1 cellular context compared by ENCODE assay signal in genomic region chr1:70411360-70411844, GRCh38.
TF ChIP-seq lines count a peak whose summit lies in the region.

No MANE protein-coding gene starts in this region.

TF ChIP-seq in HepG2, 621 proteins besides CTCF, POLR2A, EP300 and RAD21 (continued from another document and continues in another):
- TF ChIP-seq CSRNP1 (CRISPR knock-in tag; IDR thresholded peaks at IDR 0.05) (no peak), ZNF407 (CRISPR knock-in tag; IDR thresholded peaks at IDR 0.05; ENCODE audit: not compliant biosample characterization) (peak; percentile 13), DMAP1 (CRISPR knock-in tag; IDR thresholded peaks at IDR 0.05) (0 out of 2 replicates have a peak, but pooled peaks have one; percentile 40), TEF (CRISPR knock-in tag; IDR thresholded peaks at IDR 0.05) (0 out of 2 replicates have a peak, but pooled peaks have one; percentile 12), CBX5 (CRISPR knock-in tag; IDR thresholded peaks at IDR 0.05; ENCODE audit: borderline replicate concordance) (0 out of 2 replicates have a peak, but pooled peaks have one; percentile 1), ZNF460 (CRISPR knock-in tag; IDR thresholded peaks at IDR 0.05; ENCODE audit: borderline replicate concordance) (no peak), TBX2 (CRISPR knock-in tag; IDR thresholded peaks at IDR 0.05; ENCODE audit: borderline replicate concordance) (peak; percentile 18; the same call in 1 of the 2 replicates), MZF1 (CRISPR knock-in tag; IDR thresholded peaks at IDR 0.05; ENCODE audit: borderline replicate concordance) (no peak), RFX1 (IDR thresholded peaks at IDR 0.05) (no peak), ZNF770 (CRISPR knock-in tag; IDR thresholded peaks at IDR 0.05) (no peak), DDIT3 (CRISPR knock-in tag; IDR thresholded peaks at IDR 0.05) (no peak), ZNF17 (CRISPR knock-in tag; IDR thresholded peaks at IDR 0.05) (no peak), ZNF350 (CRISPR knock-in tag; IDR thresholded peaks at IDR 0.05; ENCODE audit: borderline replicate concordance, low read depth) (no peak), ZNF557 (CRISPR knock-in tag; IDR thresholded peaks at IDR 0.05) (peak; percentile 57; the same call in 1 of the 2 replicates), FOXO1 (CRISPR knock-in tag; IDR thresholded peaks at IDR 0.05) (no peak; the same call in 1 of the 2 replicates), ZNF784 (CRISPR knock-in tag; IDR thresholded peaks at IDR 0.05; ENCODE audit: borderline replicate concordance) (no peak), ZNF563 (CRISPR knock-in tag; IDR thresholded peaks at IDR 0.05) (0 out of 2 replicates have a peak, but pooled peaks have one; percentile 11), SIN3A (IDR thresholded peaks at IDR 0.05; ENCODE audit: borderline replicate concordance, low read depth, low read length) (no peak), ZMAT3 (CRISPR knock-in tag; conservative IDR thresholded peaks at IDR 0.05) (no peak; the same call in 1 of the 2 replicates), HNRNPK (IDR thresholded peaks at IDR 0.05; ENCODE audit: low read depth, low read length, poor library complexity, severe bottlenecking) (no peak), ZNF777 (CRISPR knock-in tag; IDR thresholded peaks at IDR 0.05) (peak; percentile 8; the same call in 1 of the 2 replicates), KDM5A (IDR thresholded peaks at IDR 0.05; ENCODE audit: borderline replicate concordance, low read length) (no peak; the same call in 1 of the 2 replicates), ZNF607 (CRISPR knock-in tag; IDR thresholded peaks at IDR 0.05; ENCODE audit: borderline replicate concordance) (0 out of 2 replicates have a peak, but pooled peaks have one; percentile 18), ZNF83 (CRISPR knock-in tag; IDR thresholded peaks at IDR 0.05; ENCODE audit: borderline replicate concordance) (0 out of 2 replicates have a peak, but pooled peaks have one; percentile 47), ZNF451 (CRISPR knock-in tag; IDR thresholded peaks at IDR 0.05) (no peak), ZNF496 (CRISPR knock-in tag; IDR thresholded peaks at IDR 0.05; ENCODE audit: insufficient replicate concordance) (no peak), SP1 (IDR thresholded peaks at IDR 0.05) (no peak), SP1 (CRISPR knock-in tag; IDR thresholded peaks at IDR 0.05) (no peak), HOXA9 (CRISPR knock-in tag; IDR thresholded peaks at IDR 0.05; ENCODE audit: borderline replicate concordance) (no peak), EED (CRISPR knock-in tag; IDR thresholded peaks at IDR 0.05) (no peak; the same call in 1 of the 2 replicates), KMT2A (CRISPR knock-in tag; IDR thresholded peaks at IDR 0.05) (no peak; the same call in 1 of the 2 replicates), ZNF292 (CRISPR knock-in tag; IDR thresholded peaks at IDR 0.05; ENCODE audit: borderline replicate concordance, low read depth) (no peak), PCBP2 (optimal IDR thresholded peaks at IDR 0.05; ENCODE audit: low read depth, low read length, poor library complexity, severe bottlenecking) (no peak), SALL2 (CRISPR knock-in tag; IDR thresholded peaks at IDR 0.05) (0 out of 2 replicates have a peak, but pooled peaks have one; percentile 17), ZNF788 (CRISPR knock-in tag; IDR thresholded peaks at IDR 0.05; ENCODE audit: borderline replicate concordance) (0 out of 2 replicates have a peak, but pooled peaks have one; percentile 5), MBD4 (IDR thresholded peaks at IDR 0.05; ENCODE audit: borderline replicate concordance, low read length) (0 out of 2 replicates have a peak, but pooled peaks have one; percentile 40), ZNF549 (CRISPR knock-in tag; IDR thresholded peaks at IDR 0.05) (no peak)
- TF ChIP-seq, protein P1, sequence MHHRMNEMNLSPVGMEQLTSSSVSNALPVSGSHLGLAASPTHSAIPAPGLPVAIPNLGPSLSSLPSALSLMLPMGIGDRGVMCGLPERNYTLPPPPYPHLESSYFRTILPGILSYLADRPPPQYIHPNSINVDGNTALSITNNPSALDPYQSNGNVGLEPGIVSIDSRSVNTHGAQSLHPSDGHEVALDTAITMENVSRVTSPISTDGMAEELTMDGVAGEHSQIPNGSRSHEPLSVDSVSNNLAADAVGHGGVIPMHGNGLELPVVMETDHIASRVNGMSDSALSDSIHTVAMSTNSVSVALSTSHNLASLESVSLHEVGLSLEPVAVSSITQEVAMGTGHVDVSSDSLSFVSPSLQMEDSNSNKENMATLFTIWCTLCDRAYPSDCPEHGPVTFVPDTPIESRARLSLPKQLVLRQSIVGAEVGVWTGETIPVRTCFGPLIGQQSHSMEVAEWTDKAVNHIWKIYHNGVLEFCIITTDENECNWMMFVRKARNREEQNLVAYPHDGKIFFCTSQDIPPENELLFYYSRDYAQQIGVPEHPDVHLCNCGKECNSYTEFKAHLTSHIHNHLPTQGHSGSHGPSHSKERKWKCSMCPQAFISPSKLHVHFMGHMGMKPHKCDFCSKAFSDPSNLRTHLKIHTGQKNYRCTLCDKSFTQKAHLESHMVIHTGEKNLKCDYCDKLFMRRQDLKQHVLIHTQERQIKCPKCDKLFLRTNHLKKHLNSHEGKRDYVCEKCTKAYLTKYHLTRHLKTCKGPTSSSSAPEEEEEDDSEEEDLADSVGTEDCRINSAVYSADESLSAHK (CRISPR knock-in tag; IDR thresholded peaks at IDR 0.05; ENCODE audit: borderline replicate concordance): 0 out of 2 replicates have a peak, but pooled peaks have one; percentile 15
- TF ChIP-seq, protein P2, sequence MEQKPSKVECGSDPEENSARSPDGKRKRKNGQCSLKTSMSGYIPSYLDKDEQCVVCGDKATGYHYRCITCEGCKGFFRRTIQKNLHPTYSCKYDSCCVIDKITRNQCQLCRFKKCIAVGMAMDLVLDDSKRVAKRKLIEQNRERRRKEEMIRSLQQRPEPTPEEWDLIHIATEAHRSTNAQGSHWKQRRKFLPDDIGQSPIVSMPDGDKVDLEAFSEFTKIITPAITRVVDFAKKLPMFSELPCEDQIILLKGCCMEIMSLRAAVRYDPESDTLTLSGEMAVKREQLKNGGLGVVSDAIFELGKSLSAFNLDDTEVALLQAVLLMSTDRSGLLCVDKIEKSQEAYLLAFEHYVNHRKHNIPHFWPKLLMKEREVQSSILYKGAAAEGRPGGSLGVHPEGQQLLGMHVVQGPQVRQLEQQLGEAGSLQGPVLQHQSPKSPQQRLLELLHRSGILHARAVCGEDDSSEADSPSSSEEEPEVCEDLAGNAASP (CRISPR knock-in tag; IDR thresholded peaks at IDR 0.05; ENCODE audit: borderline replicate concordance): no peak
- TF ChIP-seq, protein P3, sequence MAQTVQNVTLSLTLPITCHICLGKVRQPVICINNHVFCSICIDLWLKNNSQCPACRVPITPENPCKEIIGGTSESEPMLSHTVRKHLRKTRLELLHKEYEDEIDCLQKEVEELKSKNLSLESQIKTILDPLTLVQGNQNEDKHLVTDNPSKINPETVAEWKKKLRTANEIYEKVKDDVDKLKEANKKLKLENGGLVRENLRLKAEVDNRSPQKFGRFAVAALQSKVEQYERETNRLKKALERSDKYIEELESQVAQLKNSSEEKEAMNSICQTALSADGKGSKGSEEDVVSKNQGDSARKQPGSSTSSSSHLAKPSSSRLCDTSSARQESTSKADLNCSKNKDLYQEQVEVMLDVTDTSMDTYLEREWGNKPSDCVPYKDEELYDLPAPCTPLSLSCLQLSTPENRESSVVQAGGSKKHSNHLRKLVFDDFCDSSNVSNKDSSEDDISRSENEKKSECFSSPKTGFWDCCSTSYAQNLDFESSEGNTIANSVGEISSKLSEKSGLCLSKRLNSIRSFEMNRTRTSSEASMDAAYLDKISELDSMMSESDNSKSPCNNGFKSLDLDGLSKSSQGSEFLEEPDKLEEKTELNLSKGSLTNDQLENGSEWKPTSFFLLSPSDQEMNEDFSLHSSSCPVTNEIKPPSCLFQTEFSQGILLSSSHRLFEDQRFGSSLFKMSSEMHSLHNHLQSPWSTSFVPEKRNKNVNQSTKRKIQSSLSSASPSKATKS (CRISPR knock-in tag; IDR thresholded peaks at IDR 0.05): 0 out of 2 replicates have a peak, but pooled peaks have one; percentile 25
